Comparison of ENCODE assay signal across 19 cellular contexts in the genomic region with DNA sequence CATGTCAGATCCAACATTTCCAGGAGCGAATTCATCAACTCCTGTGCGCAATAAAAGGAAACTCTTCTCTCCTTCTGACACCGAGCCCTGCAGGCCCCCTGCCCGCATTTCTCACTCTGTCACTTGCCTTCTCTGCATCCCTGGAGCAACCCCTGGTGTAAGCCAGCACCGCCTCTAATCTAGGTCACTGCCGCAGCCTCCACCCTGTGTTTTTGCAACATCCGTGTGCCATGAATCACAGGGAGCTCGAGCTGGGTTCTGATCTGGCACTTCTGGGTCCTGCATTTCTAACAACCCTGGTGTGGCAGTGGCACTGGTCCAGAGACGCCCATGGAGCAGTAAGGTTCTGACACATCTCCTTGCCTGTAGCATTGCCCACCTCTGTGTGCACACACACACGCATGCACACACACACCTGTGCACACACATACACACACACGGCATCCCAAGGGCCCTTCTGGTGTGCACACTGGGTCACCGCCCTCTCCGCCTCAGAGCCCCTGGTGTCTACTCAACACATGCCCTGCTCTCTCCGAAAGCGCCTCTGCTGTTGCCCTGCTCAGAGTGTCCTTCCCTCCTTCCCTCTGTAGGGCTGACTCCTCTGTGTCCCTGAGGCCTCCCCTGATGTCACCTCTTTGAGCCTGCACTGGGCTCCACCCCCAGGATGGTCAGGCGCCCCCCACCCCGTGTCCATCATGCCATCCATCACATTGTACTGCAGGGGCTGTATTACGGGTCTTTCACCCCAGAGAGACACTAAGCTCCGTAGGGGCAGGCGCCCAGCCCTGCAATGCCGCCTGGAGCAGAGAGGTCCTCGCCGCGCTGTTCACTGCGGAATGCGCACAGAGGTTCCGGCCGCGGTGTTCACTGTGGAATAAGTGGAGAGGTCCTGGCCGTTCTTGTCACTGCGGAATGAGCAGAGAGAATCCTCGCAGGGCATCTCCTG.
"Had no signal": no experiment of that assay in that cellular context is flagged by ENCODE, and none has a peak within 500 bp of the region (broad histone marks: within the 10 kb centered on the region; RNA-seq: fewer than 3 reads in every experiment).

No MANE protein-coding gene starts in this region.

- H3K27ac ChIP-seq: adrenal gland, foreskin keratinocyte, heart left ventricle, prostate gland, skin epidermis, testis, upper lobe of right lung had no signal

- H3K4me3 ChIP-seq: adrenal gland, heart left ventricle, prostate gland, skin epidermis, testis, upper lobe of right lung had no signal

- H3K27me3 ChIP-seq: adrenal gland, foreskin keratinocyte, testis, upper lobe of right lung had no signal

- H3K36me3 ChIP-seq: adrenal gland, heart left ventricle, prostate gland, upper lobe of right lung had no signal

- H3K36me3 Mint-ChIP-seq: immature natural killer cell had no signal

- H3K27ac Mint-ChIP-seq: activated naive CD4-positive, alpha-beta T cell treated with anti-CD3 and anti-CD28 coated beads for 36 hours; activated T-helper 17 cell treated with anti-CD3 and anti-CD28 coated beads, Interleukin-2, amount 50 U/mL, for 72 hours; immature natural killer cell; nephron; stimulated activated naive CD8-positive, alpha-beta T cell treated with anti-CD3 and anti-CD28 coated beads, Interleukin-15, Interleukin-2, amounts not matched to agents 100 ng/mL and 50 ng/mL, for 24 hours had no signal

- H3K9me3 ChIP-seq: adrenal gland, heart left ventricle, prostate gland, testis, upper lobe of right lung had no signal

- H3K4me1 ChIP-seq: adrenal gland, foreskin keratinocyte, prostate gland, testis had no signal

- H3K27me3 Mint-ChIP-seq: activated T-helper 17 cell treated with anti-CD3 and anti-CD28 coated beads, Interleukin-2, amount 50 U/mL, for 72 hours; stimulated activated naive CD8-positive, alpha-beta T cell treated with anti-CD3 and anti-CD28 coated beads, Interleukin-15, Interleukin-2, amounts not matched to agents 100 ng/mL and 50 ng/mL, for 24 hours had no signal

- DNase-seq: activated CD4-positive, alpha-beta T cell treated with anti-CD3 and anti-CD28 coated beads, Interleukin-2, amount 50 U/mL, for 1 hour; activated CD4-positive, CD25-positive, alpha-beta regulatory T cell; activated naive CD4-positive, alpha-beta T cell treated with anti-CD3 and anti-CD28 coated beads for 36 hours; adrenal gland; cortex of kidney; effector CD8-positive, alpha-beta T cell; foreskin keratinocyte; heart left ventricle; immature natural killer cell; mesendoderm; right cardiac atrium; stimulated activated CD4-positive, alpha-beta T cell treated with anti-CD3 and anti-CD28 coated beads, Interleukin-4, amount 100 ng/mL, for 24 hours; testis; upper lobe of right lung had no signal

- H3K4me3 Mint-ChIP-seq: activated naive CD4-positive, alpha-beta T cell treated with anti-CD3 and anti-CD28 coated beads for 36 hours; activated T-helper 17 cell treated with anti-CD3 and anti-CD28 coated beads, Interleukin-2, amount 50 U/mL, for 72 hours; nephron; stimulated activated naive CD8-positive, alpha-beta T cell treated with anti-CD3 and anti-CD28 coated beads, Interleukin-15, Interleukin-2, amounts not matched to agents 100 ng/mL and 50 ng/mL, for 24 hours had no signal

- H3K9me3 Mint-ChIP-seq: activated naive CD4-positive, alpha-beta T cell treated with anti-CD3 and anti-CD28 coated beads for 36 hours; activated T-helper 17 cell treated with anti-CD3 and anti-CD28 coated beads, Interleukin-2, amount 50 U/mL, for 72 hours; nephron; stimulated activated naive CD8-positive, alpha-beta T cell treated with anti-CD3 and anti-CD28 coated beads, Interleukin-15, Interleukin-2, amounts not matched to agents 100 ng/mL and 50 ng/mL, for 24 hours had no signal

- H3K4me1 Mint-ChIP-seq: nephron had no signal

- ATAC-seq: foreskin keratinocyte, heart left ventricle, upper lobe of right lung had no signal
